Comparison of ENCODE assay signal across 8 cellular contexts in genomic region chr1:56577859-56578663, GRCh38. TPM values are rescaled to one million over a fixed set of nuclear protein-coding genes. Genes with fewer than 3 reads are reported as not detected.
DNase-seq lines count a peak whose midpoint lies in the region; ATAC-seq and TF ChIP-seq lines count a peak whose summit lies in the region.

No MANE protein-coding gene starts in this region.

- H3K4me3 Mint-ChIP-seq in stimulated activated naive CD8-positive, alpha-beta T cell treated with anti-CD3 and anti-CD28 coated beads, Interleukin-15, amount 100 ng/mL, for 72 hours = peak overlapping the region; percentile 69 to 77

- CTCF ChIA-PET in HEK293T (lab: Yijun Ruan, JAX) = interaction anchor here (0.7 to 1.6 kb wide), 3 partner anchors 27 to 243 kb away, joined by 3 read pairs; no protein-coding TSS in a partner anchor

- POLR2A ChIA-PET in HEK293T (lab: Yijun Ruan, JAX) = interaction anchor here (0.7 to 1.5 kb wide), 4 partner anchors 13 to 385 kb away, joined by 3 to 5 read pairs (median 3); no protein-coding TSS in a partner anchor

- peaks cover 15% of the 10 kb centered on the region for H3K4me1 Mint-ChIP-seq in stimulated activated naive CD8-positive, alpha-beta T cell treated with anti-CD3 and anti-CD28 coated beads, Interleukin-15, amount 100 ng/mL, for 72 hours

- intact Hi-C loops in left colon (cut with DNase I, micrococcal nuclease) = no loop called here

- DNase-seq in DMS114 treated with DMSO at 0.1 percent for 48 hours (lab: John Stamatoyannopoulos, UW; ENCODE audit: unreplicated experiment) = peak; percentile 19
- DNase-seq in HEK293T (ENCODE audit: extremely low spot score) = peak; percentile 60
- DNase-seq in NOMO-1 (lab: John Stamatoyannopoulos, UW; ENCODE audit: unreplicated experiment in 2 of 2) = peak; percentile 34
- peak; percentile 24 for DNase-seq in cerebellar cortex (ENCODE audit: low spot score)
- peak; percentile 71 to 75 for DNase-seq in left colon
- peak in 1 of 2 donors; percentile 0 for DNase-seq in stimulated activated naive CD8-positive, alpha-beta T cell treated with anti-CD3 and anti-CD28 coated beads, Interleukin-15, amount 100 ng/mL, for 72 hours
- DNase-seq in activated effector memory CD4-positive, alpha-beta T cell treated with Interleukin-2 at 50 U/mL for 16 hours = no peak

- no peak overlapping the region for H3K27ac Mint-ChIP-seq in stimulated activated naive CD8-positive, alpha-beta T cell treated with anti-CD3 and anti-CD28 coated beads, Interleukin-15, amount 100 ng/mL, for 72 hours

- ATAC-seq in left colon (peak; percentile 72), GM18873 (IDR thresholded peaks at IDR 0.05; ENCODE audit: low FRiP score, unreplicated experiment) (no peak)
- ATAC-seq in stimulated activated naive CD8-positive, alpha-beta T cell treated with anti-CD3 and anti-CD28 coated beads, Interleukin-15, amount 100 ng/mL, for 72 hours = peak; percentile 50

- peaks cover 53% of the 10 kb centered on the region for H3K27me3 Mint-ChIP-seq in stimulated activated naive CD8-positive, alpha-beta T cell treated with anti-CD3 and anti-CD28 coated beads, Interleukin-15, amount 100 ng/mL, for 72 hours

- no peaks in the 10 kb centered on the region for H3K9me3 Mint-ChIP-seq in stimulated activated naive CD8-positive, alpha-beta T cell treated with anti-CD3 and anti-CD28 coated beads, Interleukin-15, amount 100 ng/mL, for 72 hours

TF ChIP-seq in HEK293T, 16 proteins besides CTCF, POLR2A, EP300 and RAD21:
- TF ChIP-seq PKNOX1 (IDR thresholded peaks at IDR 0.05) (no peak), FOXM1 (IDR thresholded peaks at IDR 0.05; ENCODE audit: borderline replicate concordance) (no peak), ZNF384 (IDR thresholded peaks at IDR 0.05) (no peak), HDGF (IDR thresholded peaks at IDR 0.05; ENCODE audit: borderline replicate concordance) (no peak), TARDBP (IDR thresholded peaks at IDR 0.05) (no peak), ARNT (IDR thresholded peaks at IDR 0.05) (no peak), L3MBTL2 (conservative IDR thresholded peaks at IDR 0.05) (no peak), CTBP1 (IDR thresholded peaks at IDR 0.05; ENCODE audit: borderline replicate concordance) (no peak), SP1 (IDR thresholded peaks at IDR 0.05) (no peak)
TF ChIP-seq in HEK293T: peak in this region for 0.

RNA-seq across cellular contexts. Expression of gene PLPP3, which starts 1.3 kb away (rescaled TPM):
- 10 to 100 TPM; 29.8 to 46.5 TPM for total RNA-seq in left colon
